Comparison of ENCODE assay signal across 21 cellular contexts in genomic region chr15:47688573-47689086, GRCh38. TPM values are rescaled to one million over a fixed set of nuclear protein-coding genes. Genes with fewer than 3 reads are reported as not detected.
A peak's percentile ranks its signal among the peaks of the same experiment; 100 is the strongest.
DNase-seq lines count a peak whose midpoint lies in the region; ATAC-seq and TF ChIP-seq lines count a peak whose summit lies in the region.
"Had no signal": no experiment of that assay in that cellular context is flagged by ENCODE, and none has a peak within 500 bp of the region (broad histone marks: within the 10 kb centered on the region; RNA-seq: fewer than 3 reads in every experiment).

No MANE protein-coding gene starts in this region.

- H3K27ac Mint-ChIP-seq in natural killer cell = no peak overlapping the region
- no peak overlapping the region for H3K27ac Mint-ChIP-seq in activated T-cell treated with anti-CD3 and anti-CD28 coated beads, Interleukin-2, amount 50 U/mL, for 24 hours
- H3K27ac Mint-ChIP-seq: activated CD8-positive, alpha-beta T cell treated with anti-CD3 and anti-CD28 coated beads, Interleukin-2, amount 10 ng/mL, durations not matched to agents 7 days and 5 days; activated T-helper 17 cell treated with anti-CD3 and anti-CD28 coated beads, Interleukin-2, amount 50 U/mL, for 72 hours; dendritic cell treated with granulocyte-macrophage colony-stimulating factor and Interleukin-4, amounts not matched to agents 40 ng/mL and 50 ng/mL, for 4 days; natural killer cell treated with Interleukin-12 subunit alpha and Interleukin-12 subunit beta and Interleukin-15 and Interleukin-18, amount 100 ng/mL, for 72 hours; stimulated activated naive CD8-positive, alpha-beta T cell treated with anti-CD3 and anti-CD28 coated beads, Interleukin-15, amount 100 ng/mL, for 72 hours had no signal

- no peaks in the 10 kb centered on the region for H3K36me3 Mint-ChIP-seq in natural killer cell
- no peaks in the 10 kb centered on the region for H3K36me3 Mint-ChIP-seq in activated T-cell treated with anti-CD3 and anti-CD28 coated beads, Interleukin-2, amount 50 U/mL, for 24 hours (ENCODE audit: low read depth)
- H3K36me3 Mint-ChIP-seq: natural killer cell treated with Interleukin-12 subunit alpha and Interleukin-12 subunit beta and Interleukin-15 and Interleukin-18, amount 100 ng/mL, for 72 hours had no signal

- H3K27me3 Mint-ChIP-seq in natural killer cell (ENCODE audit: low read depth in 2 of 2) = no peaks in the 10 kb centered on the region
- no peaks in the 10 kb centered on the region for H3K27me3 Mint-ChIP-seq in activated T-cell treated with anti-CD3 and anti-CD28 coated beads, Interleukin-2, amount 50 U/mL, for 24 hours
- H3K27me3 Mint-ChIP-seq: dendritic cell treated with granulocyte-macrophage colony-stimulating factor and Interleukin-4, amounts not matched to agents 40 ng/mL and 50 ng/mL, for 4 days; stimulated activated naive CD8-positive, alpha-beta T cell treated with anti-CD3 and anti-CD28 coated beads, Interleukin-15, amount 100 ng/mL, for 72 hours had no signal

- no peak for TF ChIP-seq CTCF in AG09319 (IDR thresholded peaks at IDR 0.05; ENCODE audit: low read depth, low read length)
- no peak for TF ChIP-seq CTCF in astrocyte of the cerebellum (IDR thresholded peaks at IDR 0.05; ENCODE audit: low read depth, low read length, missing control alignments)
- TF ChIP-seq CTCF in foreskin fibroblast (IDR thresholded peaks at IDR 0.05; ENCODE audit: low read depth, low read length) = no peak
- TF ChIP-seq CTCF in natural killer cell (IDR thresholded peaks at IDR 0.05) = no peak

- H3K4me3 Mint-ChIP-seq in natural killer cell = no peak overlapping the region
- H3K4me3 Mint-ChIP-seq in activated T-cell treated with anti-CD3 and anti-CD28 coated beads, Interleukin-2, amount 50 U/mL, for 24 hours = no peak overlapping the region
- H3K4me3 Mint-ChIP-seq: activated CD8-positive, alpha-beta T cell treated with anti-CD3 and anti-CD28 coated beads, Interleukin-2, amount 10 ng/mL, durations not matched to agents 7 days and 5 days; activated T-helper 17 cell treated with anti-CD3 and anti-CD28 coated beads, Interleukin-2, amount 50 U/mL, for 72 hours; dendritic cell treated with granulocyte-macrophage colony-stimulating factor and Interleukin-4, amounts not matched to agents 40 ng/mL and 50 ng/mL, for 4 days; natural killer cell treated with Interleukin-12 subunit alpha and Interleukin-12 subunit beta and Interleukin-15 and Interleukin-18, amount 100 ng/mL, for 72 hours; stimulated activated naive CD8-positive, alpha-beta T cell treated with anti-CD3 and anti-CD28 coated beads, Interleukin-15, amount 100 ng/mL, for 72 hours had no signal

- no peaks in the 10 kb centered on the region for H3K4me1 Mint-ChIP-seq in natural killer cell
- no peaks in the 10 kb centered on the region for H3K4me1 Mint-ChIP-seq in activated T-cell treated with anti-CD3 and anti-CD28 coated beads, Interleukin-2, amount 50 U/mL, for 24 hours (ENCODE audit: low read depth)
- H3K4me1 Mint-ChIP-seq: activated T-helper 17 cell treated with anti-CD3 and anti-CD28 coated beads, Interleukin-2, amount 50 U/mL, for 72 hours; stimulated activated naive CD8-positive, alpha-beta T cell treated with anti-CD3 and anti-CD28 coated beads, Interleukin-15, amount 100 ng/mL, for 72 hours had no signal

- intact Hi-C loops in natural killer cell (cut with micrococcal nuclease) = no loop called here

- ATAC-seq in natural killer cell (no peak), GM18867 (IDR thresholded peaks at IDR 0.05; ENCODE audit: unreplicated experiment) (no peak)
- ATAC-seq: activated CD8-positive, alpha-beta T cell treated with anti-CD3 and anti-CD28 coated beads, Interleukin-2, amount 10 ng/mL, durations not matched to agents 7 days and 5 days; activated T-helper 17 cell treated with anti-CD3 and anti-CD28 coated beads, Interleukin-2, amount 50 U/mL, for 72 hours; natural killer cell treated with Interleukin-12 subunit alpha and Interleukin-12 subunit beta and Interleukin-15 and Interleukin-18, amount 100 ng/mL, for 72 hours; psoas muscle; stimulated activated naive CD8-positive, alpha-beta T cell treated with anti-CD3 and anti-CD28 coated beads, Interleukin-15, amount 100 ng/mL, for 72 hours had no signal

- in situ Hi-C loops in astrocyte of the cerebellum (cut with HindIII; ENCODE audit: low sequenced_read_pairs) = no loop called here

- H3K9me3 Mint-ChIP-seq in natural killer cell = peaks cover 0 to 4% of the 10 kb centered on the region in 2 donors
- peaks cover 4% of the 10 kb centered on the region for H3K9me3 Mint-ChIP-seq in activated T-cell treated with anti-CD3 and anti-CD28 coated beads, Interleukin-2, amount 50 U/mL, for 24 hours
- H3K9me3 Mint-ChIP-seq: dendritic cell treated with granulocyte-macrophage colony-stimulating factor and Interleukin-4, amounts not matched to agents 40 ng/mL and 50 ng/mL, for 4 days; stimulated activated naive CD8-positive, alpha-beta T cell treated with anti-CD3 and anti-CD28 coated beads, Interleukin-15, amount 100 ng/mL, for 72 hours had no signal

- DNase-seq in AG09319 (ENCODE audit: extremely low read depth, low read depth) (peak; percentile 53), HS-27A (ENCODE audit: low read depth) (peak; percentile 27), astrocyte of the cerebellum (ENCODE audit: low read depth) (peak; percentile 13), foreskin fibroblast (peak; percentile 55 to 83), natural killer cell (no peak), iPS-NIHi7 (ENCODE audit: extremely low spot score) (no peak)
- no peak for DNase-seq in activated T-cell treated with anti-CD3 and anti-CD28 coated beads, Interleukin-2, amount 50 U/mL, for 24 hours
- DNase-seq: activated CD8-positive, alpha-beta T cell treated with anti-CD3 and anti-CD28 coated beads, Interleukin-2, amount 10 ng/mL, durations not matched to agents 7 days and 5 days; adrenal gland; NCI-H1048; NCI-H2107; NCI-H82; psoas muscle; RPMI8226; stimulated activated naive CD8-positive, alpha-beta T cell treated with anti-CD3 and anti-CD28 coated beads, Interleukin-15, amount 100 ng/mL, for 72 hours had no signal

- no peak overlapping the region for H3K4me3 ChIP-seq in astrocyte of the cerebellum (ENCODE audit: low read depth, low read length)
- no peak overlapping the region for H3K4me3 ChIP-seq in foreskin fibroblast (ENCODE audit: low read depth in 1 of 2, low read length in 2 of 2)
- H3K4me3 ChIP-seq: adrenal gland; BLaER1 treated with 17β-estradiol and CSF1 and Interleukin-3, amounts not matched to agents 10 nM and 100 nM; HAP-1; psoas muscle had no signal

RNA-seq across cellular contexts. Expression of gene SEMA6D, which starts 28.7 kb away (rescaled TPM):
- not detected for total RNA-seq in natural killer cell
- total RNA-seq: activated CD8-positive, alpha-beta T cell treated with anti-CD3 and anti-CD28 coated beads, Interleukin-2, amount 10 ng/mL, durations not matched to agents 7 days and 5 days; activated T-helper 17 cell treated with anti-CD3 and anti-CD28 coated beads, Interleukin-2, amount 50 U/mL, for 72 hours; natural killer cell treated with Interleukin-12 subunit alpha and Interleukin-12 subunit beta and Interleukin-15 and Interleukin-18, amount 100 ng/mL, for 72 hours had no signal

Comparison
In these comparisons a context has a peak if more than half of its experiments do, and no peak if none do; other contexts are left out.
1. DNase-seq: peak in AG09319 (single experiment), HS-27A (single experiment), astrocyte of the cerebellum (single experiment) and foreskin fibroblast (2 of 2); none in natural killer cell (single experiment), iPS-NIHi7 (single experiment) and activated T-cell treated with anti-CD3 and anti-CD28 coated beads, Interleukin-2, amount 50 U/mL, for 24 hours (single experiment).